In genomic region chr10:52229271-52229931, GRCh38 we compare ENCODE assay signal across 1 cellular context.
TF ChIP-seq lines count a peak whose summit lies in the region.

No MANE protein-coding gene starts in this region.

TF ChIP-seq in IMR-90, 13 proteins besides CTCF, POLR2A, EP300 and RAD21:
- TF ChIP-seq MAZ (IDR thresholded peaks at IDR 0.05; ENCODE audit: borderline replicate concordance, low read depth, low read length): no peak
- no peak for TF ChIP-seq MAFK (IDR thresholded peaks at IDR 0.05; ENCODE audit: low read depth, low read length)
- TF ChIP-seq FOS (IDR thresholded peaks at IDR 0.05; ENCODE audit: low read depth, low read length): 0 out of 2 replicates have a peak, but pooled peaks have one; percentile 22
- TF ChIP-seq CEBPB (IDR thresholded peaks at IDR 0.05; ENCODE audit: low read depth, low read length): no peak
